Comparison of ENCODE assay signal across 8 cellular contexts in genomic region chr7:21946228-21946709, GRCh38. TPM values are rescaled to one million over a fixed set of nuclear protein-coding genes. Genes with fewer than 3 reads are reported as not detected.
DNase-seq lines count a peak whose midpoint lies in the region; ATAC-seq, FAIRE-seq and TF ChIP-seq lines count a peak whose summit lies in the region.

No MANE protein-coding gene starts in this region.

- H3K4me3 Mint-ChIP-seq in endothelial cell (ENCODE audit: unreplicated experiment): peak overlapping the region; percentile 66

- no peaks in the 10 kb centered on the region for H3K36me3 Mint-ChIP-seq in endothelial cell (ENCODE audit: low read depth, unreplicated experiment)

- H3K36me3 ChIP-seq in pancreas: no peaks in the 10 kb centered on the region

- no peaks in the 10 kb centered on the region for H3K27me3 Mint-ChIP-seq in endothelial cell (ENCODE audit: unreplicated experiment)

- peaks cover 0 to 14% (median 11%) of the 10 kb centered on the region in 3 donors for H3K4me1 ChIP-seq in pancreas

- peaks cover 32% of the 10 kb centered on the region for H3K4me1 Mint-ChIP-seq in endothelial cell (ENCODE audit: unreplicated experiment)

- intact Hi-C loops in pancreas (cut with DNase I): no loop called here

- H3K27ac Mint-ChIP-seq in endothelial cell (ENCODE audit: unreplicated experiment): no peak overlapping the region

- DNase-seq in ELF-1 (ENCODE audit: low read depth, low spot score) (peak; percentile 94), NCI-H526 treated with DMSO at 0.1 percent for 48 hours (lab: John Stamatoyannopoulos, UW) (peak; percentile 78), endothelial cell (ENCODE audit: low spot score) (no peak), pancreas (no peak), epidermal melanocyte (ENCODE audit: insufficient read length, low spot score) (no peak)
- no peak for DNase-seq in activated CD4-positive, alpha-beta T cell treated with anti-CD3 and anti-CD28 coated beads for 4 hours

- FAIRE-seq in pancreas (lab: Jason Lieb, UNC): no peak

- peak overlapping the region; percentile 67 to 87 (median 80) for H3K27ac ChIP-seq in pancreas

- TF ChIP-seq CTCF in endothelial cell (IDR thresholded peaks at IDR 0.05; ENCODE audit: unreplicated experiment) (no peak), pancreas (IDR thresholded peaks at IDR 0.05) (no peak)

- 23 to 24% methylated on average over 7 of the region's 7 CpGs for WGBS in pancreas, 2 donors

- H3K9me3 Mint-ChIP-seq in endothelial cell (ENCODE audit: unreplicated experiment): no peaks in the 10 kb centered on the region

- no peaks in the 10 kb centered on the region for H3K27me3 ChIP-seq in pancreas

- peak overlapping the region; percentile 33 to 64 (median 54) for H3K4me3 ChIP-seq in pancreas

- H3K9me3 ChIP-seq in pancreas: no peaks in the 10 kb centered on the region

- ATAC-seq in pancreas: no peak
- ATAC-seq in HG03520 (IDR thresholded peaks at IDR 0.05; ENCODE audit: unreplicated experiment): no peak
- no peak for ATAC-seq in HG02885 (IDR thresholded peaks at IDR 0.05; ENCODE audit: poor library complexity, unreplicated experiment)

RNA-seq across cellular contexts. Expression of gene CDCA7L, which starts 0.6 kb away (rescaled TPM):
- total RNA-seq in endothelial cell (ENCODE audit: unreplicated experiment): 40.7 TPM
- total RNA-seq in pancreas: 10 to 100 TPM; 18.1 to 27.2 (median 22.3) TPM
- polyA plus RNA-seq in pancreas: 1 to 10 TPM; 6.7 to 6.8 TPM

Comparison
In these comparisons a context has a peak if more than half of its experiments do, and no peak if none do; other contexts are left out.
1. DNase-seq: peak in ELF-1 (single experiment) and NCI-H526 treated with DMSO at 0.1 percent for 48 hours (single experiment); none in endothelial cell (single experiment), pancreas (0 of 6), epidermal melanocyte (single experiment) and activated CD4-positive, alpha-beta T cell treated with anti-CD3 and anti-CD28 coated beads for 4 hours (0 of 2).